In genomic region chr1:190474587-190475305, GRCh38 we compare ENCODE assay signal across 16 cellular contexts. TPM values are rescaled to one million over a fixed set of nuclear protein-coding genes. Genes with fewer than 3 reads are reported as not detected.
DNase-seq lines count a peak whose midpoint lies in the region; ATAC-seq, FAIRE-seq and TF ChIP-seq lines count a peak whose summit lies in the region.
"Had no signal": no experiment of that assay in that cellular context is flagged by ENCODE, and none has a peak within 500 bp of the region (broad histone marks: within the 10 kb centered on the region; RNA-seq: fewer than 3 reads in every experiment).

No MANE protein-coding gene starts in this region.

- ATAC-seq in A549, result peak; percentile 58 to 68
- ATAC-seq in T-helper 17 cell, result no peak
- ATAC-seq: foreskin keratinocyte, natural killer cell had no signal

- peaks cover 48% of the 10 kb centered on the region for H3K27me3 ChIP-seq in NT2/D1 (ENCODE audit: insufficient read depth, insufficient read length)
- H3K27me3 ChIP-seq: SJSA1, vagina had no signal

- WGBS in A549 (ENCODE audit: missing lambda C conversion rate), result 2% methylated on average over 17 of the region's 17 CpGs

- TF ChIP-seq RAD21 in A549 (conservative IDR thresholded peaks at IDR 0.05 in 1 of 2, IDR thresholded peaks at IDR 0.05 in 1 of 2), result no peak

- no peak for TF ChIP-seq EP300 in A549 (IDR thresholded peaks at IDR 0.05)

- H3K27ac ChIP-seq in A549, result no peak overlapping the region
- H3K27ac ChIP-seq: adrenal gland, foreskin keratinocyte, SJSA1, vagina had no signal

- H3K27me3 Mint-ChIP-seq in nephron (ENCODE audit: low read depth) (peaks cover 61% of the 10 kb centered on the region), T-helper 17 cell (peaks cover 16% of the 10 kb centered on the region)

- H3K9me3 Mint-ChIP-seq in nephron, result no peaks in the 10 kb centered on the region
- H3K9me3 Mint-ChIP-seq: activated CD4-positive, alpha-beta memory T cell treated with anti-CD3 and anti-CD28 coated beads, Interleukin-2, amount 10 ng/mL, durations not matched to agents 7 days and 5 days had no signal

- H3K4me1 Mint-ChIP-seq in nephron (peaks cover 25% of the 10 kb centered on the region), T-helper 17 cell (peaks cover 2% of the 10 kb centered on the region)
- H3K4me1 Mint-ChIP-seq: activated CD4-positive, alpha-beta memory T cell treated with anti-CD3 and anti-CD28 coated beads, Interleukin-2, amount 10 ng/mL, durations not matched to agents 7 days and 5 days; natural killer cell had no signal

- CTCF ChIA-PET in A549 (lab: Yijun Ruan, JAX), result no interaction called here

- H3K4me1 ChIP-seq in A549 (peaks cover 15% of the 10 kb centered on the region), NT2/D1 (ENCODE audit: insufficient read depth, insufficient read length) (no peaks in the 10 kb centered on the region)
- H3K4me1 ChIP-seq: foreskin keratinocyte, SJSA1 had no signal

- H3K9me3 ChIP-seq in A549 (no peaks in the 10 kb centered on the region), NT2/D1 (ENCODE audit: insufficient read depth, low read length) (no peaks in the 10 kb centered on the region), T-helper 17 cell (ENCODE audit: control insufficient read depth, low read length, poor library complexity, severe bottlenecking) (no peaks in the 10 kb centered on the region)
- H3K9me3 ChIP-seq: adrenal gland, SJSA1, vagina had no signal

- peak overlapping the region; percentile 17 to 38 (median 18) for H3K27ac Mint-ChIP-seq in nephron
- no peak overlapping the region for H3K27ac Mint-ChIP-seq in T-helper 17 cell
- H3K27ac Mint-ChIP-seq: activated CD4-positive, alpha-beta memory T cell treated with anti-CD3 and anti-CD28 coated beads, Interleukin-2, amount 10 ng/mL, durations not matched to agents 7 days and 5 days; natural killer cell had no signal

- H3K9ac ChIP-seq in NT2/D1 (ENCODE audit: insufficient read length, low read depth), result peak overlapping the region; percentile 45

- no peaks in the 10 kb centered on the region for H3K36me3 ChIP-seq in NT2/D1 (ENCODE audit: insufficient read depth, insufficient read length, low read length)
- H3K36me3 ChIP-seq: adrenal gland, SJSA1, vagina had no signal

- H3K4me3 Mint-ChIP-seq in nephron, result peak overlapping the region; percentile 84 to 92 (median 90)
- H3K4me3 Mint-ChIP-seq in T-helper 17 cell, result no peak overlapping the region
- H3K4me3 Mint-ChIP-seq: activated CD4-positive, alpha-beta memory T cell treated with anti-CD3 and anti-CD28 coated beads, Interleukin-2, amount 10 ng/mL, durations not matched to agents 7 days and 5 days; natural killer cell had no signal

- H3K36me3 Mint-ChIP-seq in nephron (ENCODE audit: low read depth), result no peaks in the 10 kb centered on the region
- no peaks in the 10 kb centered on the region for H3K36me3 Mint-ChIP-seq in T-helper 17 cell (ENCODE audit: low read depth)
- H3K36me3 Mint-ChIP-seq: natural killer cell had no signal

- peak overlapping the region; percentile 32 for H3K4me3 ChIP-seq in A549
- peak overlapping the region; percentile 53 for H3K4me3 ChIP-seq in NT2/D1 (ENCODE audit: insufficient read length, low read depth)
- H3K4me3 ChIP-seq: adrenal gland, SJSA1, vagina had no signal

- POLR2A ChIA-PET in A549 (lab: Yijun Ruan, JAX), result no interaction called here

- DNase-seq in A549 (ENCODE audit: low read depth in 1 of 2, low spot score in 1 of 2) (peak in 1 of 2 experiments; percentile 14), NT2/D1 (ENCODE audit: low read depth, low spot score) (no peak), fibroblast of peridontal ligament (ENCODE audit: extremely low read depth) (peak; percentile 8), T-helper 17 cell (no peak), germinal center (ENCODE audit: low spot score) (no peak), NCI-H82 (lab: John Stamatoyannopoulos, UW) (no peak), NCI-H510A (lab: John Stamatoyannopoulos, UW) (no peak)
- DNase-seq: activated CD4-positive, alpha-beta memory T cell treated with anti-CD3 and anti-CD28 coated beads, Interleukin-2, amount 10 ng/mL, durations not matched to agents 7 days and 5 days; adrenal gland; foreskin keratinocyte; natural killer cell; NCI-H2171 had no signal

- TF ChIP-seq CTCF in A549 (IDR thresholded peaks at IDR 0.05) (no peak), nephron (IDR thresholded peaks at IDR 0.05; ENCODE audit: unreplicated experiment in 3 of 3) (no peak)

- H3K4me2 ChIP-seq in A549, result peak overlapping the region; percentile 91

- no peak for FAIRE-seq in A549 (lab: Jason Lieb, UNC)

- TF ChIP-seq POLR2A in A549 (IDR thresholded peaks at IDR 0.05; ENCODE audit: low read length), result no peak

TF ChIP-seq in A549, 52 proteins besides CTCF, POLR2A, EP300 and RAD21:
- TF ChIP-seq ESRRA (IDR thresholded peaks at IDR 0.05; ENCODE audit: borderline replicate concordance, low read length) (no peak), TFCP2L1 (CRISPR knock-in tag; IDR thresholded peaks at IDR 0.05) (no peak), RARB (CRISPR knock-in tag; IDR thresholded peaks at IDR 0.05) (no peak), ZSCAN20 (CRISPR knock-in tag; IDR thresholded peaks at IDR 0.05) (no peak), HEYL (CRISPR knock-in tag; IDR thresholded peaks at IDR 0.05) (no peak), NFE2L2 (conservative IDR thresholded peaks at IDR 0.05; ENCODE audit: low read length) (no peak), SMC3 (IDR thresholded peaks at IDR 0.05) (no peak), JUNB (IDR thresholded peaks at IDR 0.05) (no peak), FOSL2 (IDR thresholded peaks at IDR 0.05) (no peak), FOSL2 (CRISPR knock-in tag; IDR thresholded peaks at IDR 0.05) (no peak), MAFK (IDR thresholded peaks at IDR 0.05; ENCODE audit: partially characterized antibody) (no peak)

RNA-seq across cellular contexts. Expression of gene BRINP3, which starts 2.9 kb away (rescaled TPM):
- not detected in 2 replicates for polyA plus RNA-seq in A549 (2011; rRNA removed)
- polyA plus RNA-seq in A549 (2012; cell fraction: cytosol; rRNA removed), result not detected in 2 replicates
- not detected in 2 replicates for polyA plus RNA-seq in A549 (2012; cell fraction: nucleus; rRNA removed)
- not detected in 3 replicates for polyA plus RNA-seq in A549 (2017; fragmentation: RNase III; extraction: RNeasy Plus Mini Kit Qiagen cat#74134 plus additional on column Dnase treatment)
- polyA minus RNA-seq in A549 (2011; rRNA and poly(A)+ RNA removed), result not detected in 2 replicates
- not detected for total RNA-seq in T-helper 17 cell
- total RNA-seq: activated CD4-positive, alpha-beta memory T cell treated with anti-CD3 and anti-CD28 coated beads, Interleukin-2, amount 10 ng/mL, durations not matched to agents 7 days and 5 days; foreskin keratinocyte; HT1080; natural killer cell; SJSA1; vagina had no signal
- polyA plus RNA-seq: foreskin keratinocyte had no signal
